ENCODE assay signal across 1 cellular context in the genomic region with DNA sequence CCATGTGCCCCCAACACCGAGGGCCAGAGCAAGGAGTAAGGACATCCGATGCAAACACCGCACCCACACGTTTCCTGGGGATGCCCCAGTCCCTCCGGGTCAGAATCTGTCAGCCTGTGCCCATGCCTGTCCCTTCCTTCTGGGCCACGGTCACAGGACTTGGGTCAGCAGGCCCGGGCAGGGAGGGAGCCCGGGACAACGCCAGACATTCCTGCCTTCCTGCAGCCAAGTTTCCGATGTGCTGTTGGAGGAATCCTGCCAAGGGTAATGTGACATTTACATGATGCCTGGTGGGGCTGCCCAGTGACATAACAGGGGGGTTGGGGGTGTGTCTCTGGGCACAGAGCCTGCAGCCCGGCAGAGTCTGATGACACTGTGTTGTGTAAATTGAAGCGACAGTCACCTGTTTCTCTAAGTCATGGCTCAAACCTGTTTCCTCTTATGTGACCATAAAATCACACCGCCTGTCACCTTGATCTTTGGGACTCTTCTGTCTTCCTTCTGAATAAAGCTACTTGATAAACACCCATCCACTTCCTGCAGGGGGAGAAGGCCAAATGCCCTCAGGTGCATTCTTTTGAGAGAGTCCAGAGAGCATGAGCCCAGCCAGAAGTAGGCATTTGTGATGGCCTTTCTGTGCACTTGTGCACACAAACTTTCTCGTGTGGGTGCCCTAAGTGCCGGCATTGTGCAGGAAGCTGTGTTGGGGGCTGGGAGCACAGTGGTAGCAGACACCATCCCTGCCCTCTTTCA.
TF ChIP-seq lines count a peak whose summit lies in the region.

No MANE protein-coding gene starts in this region.

TF ChIP-seq in WTC11, 78 proteins besides CTCF, POLR2A, EP300 and RAD21 (continued from another document):
- TF ChIP-seq, protein P1, sequence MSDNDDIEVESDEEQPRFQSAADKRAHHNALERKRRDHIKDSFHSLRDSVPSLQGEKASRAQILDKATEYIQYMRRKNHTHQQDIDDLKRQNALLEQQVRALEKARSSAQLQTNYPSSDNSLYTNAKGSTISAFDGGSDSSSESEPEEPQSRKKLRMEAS (CRISPR knock-in tag; IDR thresholded peaks at IDR 0.05), result no peak
- TF ChIP-seq FOXP1 (CRISPR knock-in tag; IDR thresholded peaks at IDR 0.05; ENCODE audit: borderline replicate concordance) (no peak), ATF2 (CRISPR knock-in tag; IDR thresholded peaks at IDR 0.05; ENCODE audit: borderline replicate concordance, low read depth) (no peak), E2F1 (CRISPR knock-in tag; IDR thresholded peaks at IDR 0.05) (no peak)
- TF ChIP-seq, protein P2, sequence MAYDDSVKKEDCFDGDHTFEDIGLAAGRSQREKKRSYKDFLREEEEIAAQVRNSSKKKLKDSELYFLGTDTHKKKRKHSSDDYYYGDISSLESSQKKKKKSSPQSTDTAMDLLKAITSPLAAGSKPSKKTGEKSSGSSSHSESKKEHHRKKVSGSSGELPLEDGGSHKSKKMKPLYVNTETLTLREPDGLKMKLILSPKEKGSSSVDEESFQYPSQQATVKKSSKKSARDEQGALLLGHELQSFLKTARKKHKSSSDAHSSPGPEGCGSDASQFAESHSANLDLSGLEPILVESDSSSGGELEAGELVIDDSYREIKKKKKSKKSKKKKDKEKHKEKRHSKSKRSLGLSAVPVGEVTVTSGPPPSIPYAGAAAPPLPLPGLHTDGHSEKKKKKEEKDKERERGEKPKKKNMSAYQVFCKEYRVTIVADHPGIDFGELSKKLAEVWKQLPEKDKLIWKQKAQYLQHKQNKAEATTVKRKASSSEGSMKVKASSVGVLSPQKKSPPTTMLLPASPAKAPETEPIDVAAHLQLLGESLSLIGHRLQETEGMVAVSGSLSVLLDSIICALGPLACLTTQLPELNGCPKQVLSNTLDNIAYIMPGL (CRISPR knock-in tag; IDR thresholded peaks at IDR 0.05), result no peak
